Comparison of ENCODE assay signal across 9 cellular contexts in genomic region chr7:107966701-107967100, GRCh38. TPM values are rescaled to one million over a fixed set of nuclear protein-coding genes. Genes with fewer than 3 reads are reported as not detected.
DNase-seq lines count a peak whose midpoint lies in the region; ATAC-seq, FAIRE-seq and TF ChIP-seq lines count a peak whose summit lies in the region.
"Had no signal": no experiment of that assay in that cellular context is flagged by ENCODE, and none has a peak within 500 bp of the region (broad histone marks: within the 10 kb centered on the region; RNA-seq: fewer than 3 reads in every experiment).

No MANE protein-coding gene starts in this region.

- no peaks in the 10 kb centered on the region for H3K9me3 ChIP-seq in adrenal gland (replicated peaks in 1 of 3)

- POLR2A ChIA-PET in WTC11 (lab: Charles Lee): no interaction called here

- H3K4me3 ChIP-seq in adrenal gland: no peak overlapping the region

- intact Hi-C loops in left ventricle myocardium superior (cut with micrococcal nuclease) (no loop called here), adrenal gland (cut with DNase I) (no loop called here)

- H3K4me1 Mint-ChIP-seq in WTC11: no peaks in the 10 kb centered on the region

- H3K27me3 ChIP-seq in adrenal gland: no peaks in the 10 kb centered on the region

- no peak for TF ChIP-seq POLR2A in adrenal gland (IDR thresholded peaks at IDR 0.05)

- 84 to 89% (median 86%) methylated on average over 4 of the region's 4 CpGs for WGBS in adrenal gland, 4 donors

- no peaks in the 10 kb centered on the region for H3K9me3 Mint-ChIP-seq in WTC11

- peak; percentile 97 for ATAC-seq in WTC11
- ATAC-seq in left ventricle myocardium superior: peak; percentile 89
- ATAC-seq in GM18867 (IDR thresholded peaks at IDR 0.05; ENCODE audit: unreplicated experiment): no peak

- no peak for TF ChIP-seq CTCF in WTC11 (IDR thresholded peaks at IDR 0.05)
- TF ChIP-seq CTCF in adrenal gland (IDR thresholded peaks at IDR 0.05): no peak

- no peaks in the 10 kb centered on the region for H3K27me3 Mint-ChIP-seq in WTC11 (ENCODE audit: low read depth)

- H3K36me3 ChIP-seq in adrenal gland (replicated peaks in 1 of 2): no peaks in the 10 kb centered on the region

- FAIRE-seq in urothelium cell line (lab: Jason Lieb, UNC): no peak

- peaks cover 0 to 7% of the 10 kb centered on the region in 2 donors for H3K4me1 ChIP-seq in adrenal gland (replicated peaks in 1 of 2)

- no peak overlapping the region for H3K4me3 Mint-ChIP-seq in WTC11

- H3K36me3 Mint-ChIP-seq in WTC11: peaks cover 38% of the 10 kb centered on the region

- DNase-seq in NCI-H748 (lab: John Stamatoyannopoulos, UW; ENCODE audit: unreplicated experiment): peak; percentile 16
- DNase-seq in NCI-H748 treated with DMSO at 0.1 percent for 48 hours (lab: John Stamatoyannopoulos, UW): no peak
- DNase-seq in WTC11 (ENCODE audit: low spot score): peak; percentile 15
- peak; percentile 64 for DNase-seq in left ventricle myocardium superior
- DNase-seq in urothelium cell line (ENCODE audit: low spot score): peak; percentile 69
- DNase-seq in RPMI8226: no peak
- no peak for DNase-seq in adrenal gland
- DNase-seq: NCI-H1048 had no signal

- no peak overlapping the region for H3K27ac ChIP-seq in adrenal gland

- H3K27ac Mint-ChIP-seq in WTC11: peak overlapping the region; percentile 39; the same call in 1 of the 2 replicates

- CTCF ChIA-PET in WTC11 (lab: Charles Lee): no interaction called here

TF ChIP-seq in WTC11, 78 proteins besides CTCF, POLR2A, EP300 and RAD21:
- TF ChIP-seq NR1H2 (CRISPR knock-in tag; IDR thresholded peaks at IDR 0.05) (no peak), RELA (CRISPR knock-in tag; IDR thresholded peaks at IDR 0.05; ENCODE audit: borderline replicate concordance) (no peak), NFATC4 (CRISPR knock-in tag; IDR thresholded peaks at IDR 0.05) (no peak), RORB (CRISPR knock-in tag; IDR thresholded peaks at IDR 0.05) (no peak), NFE2L1 (CRISPR knock-in tag; IDR thresholded peaks at IDR 0.05) (no peak), NR3C1 (CRISPR knock-in tag; conservative IDR thresholded peaks at IDR 0.05; ENCODE audit: low read depth) (no peak), ATF1 (CRISPR knock-in tag; IDR thresholded peaks at IDR 0.05) (no peak), ATF2 (CRISPR knock-in tag; IDR thresholded peaks at IDR 0.05; ENCODE audit: borderline replicate concordance, low read depth) (no peak), FOXJ3 (CRISPR knock-in tag; IDR thresholded peaks at IDR 0.05; ENCODE audit: borderline replicate concordance) (no peak), SP1 (CRISPR knock-in tag; conservative IDR thresholded peaks at IDR 0.05) (no peak), HMGXB4 (CRISPR knock-in tag; IDR thresholded peaks at IDR 0.05) (no peak), SMAD3 (CRISPR knock-in tag; IDR thresholded peaks at IDR 0.05; ENCODE audit: borderline replicate concordance) (no peak), GRHL2 (CRISPR knock-in tag; IDR thresholded peaks at IDR 0.05; ENCODE audit: insufficient replicate concordance, severe bottlenecking) (no peak), ZNF317 (CRISPR knock-in tag; IDR thresholded peaks at IDR 0.05; ENCODE audit: borderline replicate concordance, low read depth) (no peak), PRRX2 (CRISPR knock-in tag; IDR thresholded peaks at IDR 0.05) (no peak), TCF7 (CRISPR knock-in tag; IDR thresholded peaks at IDR 0.05; ENCODE audit: low read depth) (no peak)
- TF ChIP-seq, protein P1, sequence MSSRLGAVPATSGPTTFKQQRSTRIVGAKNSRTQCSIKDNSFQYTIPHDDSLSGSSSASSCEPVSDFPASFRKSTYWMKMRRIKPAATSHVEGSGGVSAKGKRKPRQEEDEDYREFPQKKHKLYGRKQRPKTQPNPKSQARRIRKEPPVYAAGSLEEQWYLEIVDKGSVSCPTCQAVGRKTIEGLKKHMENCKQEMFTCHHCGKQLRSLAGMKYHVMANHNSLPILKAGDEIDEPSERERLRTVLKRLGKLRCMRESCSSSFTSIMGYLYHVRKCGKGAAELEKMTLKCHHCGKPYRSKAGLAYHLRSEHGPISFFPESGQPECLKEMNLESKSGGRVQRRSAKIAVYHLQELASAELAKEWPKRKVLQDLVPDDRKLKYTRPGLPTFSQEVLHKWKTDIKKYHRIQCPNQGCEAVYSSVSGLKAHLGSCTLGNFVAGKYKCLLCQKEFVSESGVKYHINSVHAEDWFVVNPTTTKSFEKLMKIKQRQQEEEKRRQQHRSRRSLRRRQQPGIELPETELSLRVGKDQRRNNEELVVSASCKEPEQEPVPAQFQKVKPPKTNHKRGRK (CRISPR knock-in tag; IDR thresholded peaks at IDR 0.05; ENCODE audit: borderline replicate concordance): no peak
- TF ChIP-seq, protein P2, sequence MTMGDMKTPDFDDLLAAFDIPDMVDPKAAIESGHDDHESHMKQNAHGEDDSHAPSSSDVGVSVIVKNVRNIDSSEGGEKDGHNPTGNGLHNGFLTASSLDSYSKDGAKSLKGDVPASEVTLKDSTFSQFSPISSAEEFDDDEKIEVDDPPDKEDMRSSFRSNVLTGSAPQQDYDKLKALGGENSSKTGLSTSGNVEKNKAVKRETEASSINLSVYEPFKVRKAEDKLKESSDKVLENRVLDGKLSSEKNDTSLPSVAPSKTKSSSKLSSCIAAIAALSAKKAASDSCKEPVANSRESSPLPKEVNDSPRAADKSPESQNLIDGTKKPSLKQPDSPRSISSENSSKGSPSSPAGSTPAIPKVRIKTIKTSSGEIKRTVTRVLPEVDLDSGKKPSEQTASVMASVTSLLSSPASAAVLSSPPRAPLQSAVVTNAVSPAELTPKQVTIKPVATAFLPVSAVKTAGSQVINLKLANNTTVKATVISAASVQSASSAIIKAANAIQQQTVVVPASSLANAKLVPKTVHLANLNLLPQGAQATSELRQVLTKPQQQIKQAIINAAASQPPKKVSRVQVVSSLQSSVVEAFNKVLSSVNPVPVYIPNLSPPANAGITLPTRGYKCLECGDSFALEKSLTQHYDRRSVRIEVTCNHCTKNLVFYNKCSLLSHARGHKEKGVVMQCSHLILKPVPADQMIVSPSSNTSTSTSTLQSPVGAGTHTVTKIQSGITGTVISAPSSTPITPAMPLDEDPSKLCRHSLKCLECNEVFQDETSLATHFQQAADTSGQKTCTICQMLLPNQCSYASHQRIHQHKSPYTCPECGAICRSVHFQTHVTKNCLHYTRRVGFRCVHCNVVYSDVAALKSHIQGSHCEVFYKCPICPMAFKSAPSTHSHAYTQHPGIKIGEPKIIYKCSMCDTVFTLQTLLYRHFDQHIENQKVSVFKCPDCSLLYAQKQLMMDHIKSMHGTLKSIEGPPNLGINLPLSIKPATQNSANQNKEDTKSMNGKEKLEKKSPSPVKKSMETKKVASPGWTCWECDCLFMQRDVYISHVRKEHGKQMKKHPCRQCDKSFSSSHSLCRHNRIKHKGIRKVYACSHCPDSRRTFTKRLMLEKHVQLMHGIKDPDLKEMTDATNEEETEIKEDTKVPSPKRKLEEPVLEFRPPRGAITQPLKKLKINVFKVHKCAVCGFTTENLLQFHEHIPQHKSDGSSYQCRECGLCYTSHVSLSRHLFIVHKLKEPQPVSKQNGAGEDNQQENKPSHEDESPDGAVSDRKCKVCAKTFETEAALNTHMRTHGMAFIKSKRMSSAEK (CRISPR knock-in tag; IDR thresholded peaks at IDR 0.05; ENCODE audit: borderline replicate concordance): no peak
- TF ChIP-seq, protein P3, sequence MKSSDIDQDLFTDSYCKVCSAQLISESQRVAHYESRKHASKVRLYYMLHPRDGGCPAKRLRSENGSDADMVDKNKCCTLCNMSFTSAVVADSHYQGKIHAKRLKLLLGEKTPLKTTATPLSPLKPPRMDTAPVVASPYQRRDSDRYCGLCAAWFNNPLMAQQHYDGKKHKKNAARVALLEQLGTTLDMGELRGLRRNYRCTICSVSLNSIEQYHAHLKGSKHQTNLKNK (CRISPR knock-in tag; IDR thresholded peaks at IDR 0.05): no peak
- TF ChIP-seq, protein P4, sequence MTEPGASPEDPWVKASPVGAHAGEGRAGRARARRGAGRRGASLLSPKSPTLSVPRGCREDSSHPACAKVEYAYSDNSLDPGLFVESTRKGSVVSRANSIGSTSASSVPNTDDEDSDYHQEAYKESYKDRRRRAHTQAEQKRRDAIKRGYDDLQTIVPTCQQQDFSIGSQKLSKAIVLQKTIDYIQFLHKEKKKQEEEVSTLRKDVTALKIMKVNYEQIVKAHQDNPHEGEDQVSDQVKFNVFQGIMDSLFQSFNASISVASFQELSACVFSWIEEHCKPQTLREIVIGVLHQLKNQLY (CRISPR knock-in tag; IDR thresholded peaks at IDR 0.05): no peak
TF ChIP-seq in WTC11: peak in this region for 0.

RNA-seq across cellular contexts. Expression of gene LAMB1, which starts 36.3 kb away (rescaled TPM):
- 77.8 to 101 TPM (median 78.4 TPM) in 3 replicates for total RNA-seq in WTC11 (2021)
- 56.1 TPM for total RNA-seq in left ventricle myocardium superior
- 100 to 1,000 TPM in 1 of 8 donors, 10 to 100 TPM in 7; 48.6 to 114 (median 85.6) TPM for total RNA-seq in adrenal gland
- 100 to 1,000 TPM in 2 of 3 donors, 10 to 100 TPM in 1; 73.6 to 164 (median 144) TPM for polyA plus RNA-seq in adrenal gland

Comparison
In these comparisons a context has a peak if more than half of its experiments do, and no peak if none do; other contexts are left out.
1. DNase-seq: peak in NCI-H748 (single experiment), WTC11 (single experiment), left ventricle myocardium superior (single experiment) and urothelium cell line (single experiment); none in NCI-H748 treated with DMSO at 0.1 percent for 48 hours (single experiment), RPMI8226 (single experiment) and adrenal gland (0 of 7).